ENCODE assay signal across 1 cellular context in genomic region chr1:204584699-204585372, GRCh38.
TF ChIP-seq lines count a peak whose summit lies in the region.

No MANE protein-coding gene starts in this region.

TF ChIP-seq in K562, 482 proteins besides CTCF, POLR2A, EP300 and RAD21 (continued from another document):
- TF ChIP-seq MLLT1 (IDR thresholded peaks at IDR 0.05): no peak
- TF ChIP-seq ZBTB7A (IDR thresholded peaks at IDR 0.05; ENCODE audit: borderline replicate concordance, control insufficient read depth, low read depth, low read length): no peak
- no peak for TF ChIP-seq NR1H2 (CRISPR knock-in tag; IDR thresholded peaks at IDR 0.05)
- TF ChIP-seq ZNF354B (CRISPR knock-in tag; IDR thresholded peaks at IDR 0.05): no peak
- TF ChIP-seq CHD4 (IDR thresholded peaks at IDR 0.05; ENCODE audit: insufficient read depth, insufficient replicate concordance, low read depth, low read length, poor library complexity, severe bottlenecking): no peak
- TF ChIP-seq RHOXF2B (CRISPR knock-in tag; conservative IDR thresholded peaks at IDR 0.05): no peak
- TF ChIP-seq ZNF175 (CRISPR knock-in tag; IDR thresholded peaks at IDR 0.05; ENCODE audit: low read depth): peak; percentile 95
- no peak for TF ChIP-seq ZKSCAN3 (CRISPR knock-in tag; IDR thresholded peaks at IDR 0.05)
- TF ChIP-seq TAL1 (IDR thresholded peaks at IDR 0.05): no peak
- no peak for TF ChIP-seq PRPF4 (IDR thresholded peaks at IDR 0.05; ENCODE audit: insufficient read depth, low read depth, low read length, poor library complexity, severe bottlenecking)
- no peak for TF ChIP-seq SUPT5H (IDR thresholded peaks at IDR 0.05)
- TF ChIP-seq TRIM25 (IDR thresholded peaks at IDR 0.05; ENCODE audit: borderline replicate concordance): no peak
- TF ChIP-seq GABPA (tag; conservative IDR thresholded peaks at IDR 0.05; ENCODE audit: low read depth): peak; percentile 29; the same call in 1 of the 2 replicates
- no peak for TF ChIP-seq ZKSCAN1 (IDR thresholded peaks at IDR 0.05; ENCODE audit: low read depth, low read length)
- TF ChIP-seq FUS (optimal IDR thresholded peaks at IDR 0.05; ENCODE audit: low read depth, low read length): no peak
- TF ChIP-seq MBD2 (IDR thresholded peaks at IDR 0.05; ENCODE audit: borderline replicate concordance, low read depth): no peak
- no peak for TF ChIP-seq HSF4 (CRISPR knock-in tag; IDR thresholded peaks at IDR 0.05; ENCODE audit: borderline replicate concordance)
TF ChIP-seq in K562: peak in this region for 3.
